In genomic region chr6:87184762-87185250, GRCh38 we compare ENCODE assay signal across 19 cellular contexts. TPM values are rescaled to one million over a fixed set of nuclear protein-coding genes. Genes with fewer than 3 reads are reported as not detected.
A peak's percentile ranks its signal among the peaks of the same experiment; 100 is the strongest.
DNase-seq lines count a peak whose midpoint lies in the region; ATAC-seq, FAIRE-seq and TF ChIP-seq lines count a peak whose summit lies in the region.
"Had no signal": no experiment of that assay in that cellular context is flagged by ENCODE, and none has a peak within 500 bp of the region (broad histone marks: within the 10 kb centered on the region; RNA-seq: fewer than 3 reads in every experiment).

No MANE protein-coding gene starts in this region.

- no peak for TF ChIP-seq RAD21 in HepG2 (CRISPR knock-in tag; IDR thresholded peaks at IDR 0.05)

- no peak overlapping the region for H3K4ac ChIP-seq in mesenchymal stem cell (ENCODE audit: low read depth in 1 of 2, low read length in 2 of 2)

- FAIRE-seq in HepG2 (lab: Jason Lieb, UNC): no peak

- H2BK120ac ChIP-seq in mesenchymal stem cell (ENCODE audit: low read depth, low read length): no peak overlapping the region

- no peak overlapping the region for H3K4me3 ChIP-seq in HepG2 (replicated peaks in 1 of 3; ENCODE audit: insufficient read depth in 1 of 3, low read depth in 2 of 3, low read length in 3 of 3)
- H3K4me3 ChIP-seq in mesenchymal stem cell (ENCODE audit: insufficient read depth in 1 of 2, low read depth in 1 of 2, low read length in 2 of 2): no peak overlapping the region
- H3K4me3 ChIP-seq: heart left ventricle, right atrium auricular region, SK-N-MC had no signal

- H3K27me3 ChIP-seq in HepG2 (ENCODE audit: control insufficient read depth in 1 of 2, insufficient read depth in 2 of 2, low read length in 2 of 2): no peaks in the 10 kb centered on the region
- no peaks in the 10 kb centered on the region for H3K27me3 ChIP-seq in CD4-positive, alpha-beta T cell (ENCODE audit: control insufficient read depth, insufficient read depth, low read length)
- H3K27me3 ChIP-seq in mesenchymal stem cell (ENCODE audit: control insufficient read depth in 1 of 2, insufficient read depth in 1 of 2, low read length in 2 of 2): no peaks in the 10 kb centered on the region
- H3K27me3 ChIP-seq: heart left ventricle, right atrium auricular region had no signal

- peaks cover 50% of the 10 kb centered on the region for H3K4me1 Mint-ChIP-seq in activated T-helper 2 cell treated with anti-CD3 and anti-CD28 coated beads, Interferon-gamma antibody, Interleukin-2, Interleukin-4, amounts not matched to agents 10 μg/mL and 5 μg/mL and 100 μg/mL, durations not matched to agents 14 hours and 24 hours and 36 hours (ENCODE audit: low read depth)
- H3K4me1 Mint-ChIP-seq in CD4-positive, alpha-beta T cell (ENCODE audit: low read depth): peaks cover 80% of the 10 kb centered on the region

- peaks cover 63% of the 10 kb centered on the region for H3K36me3 Mint-ChIP-seq in activated T-helper 2 cell treated with anti-CD3 and anti-CD28 coated beads, Interferon-gamma antibody, Interleukin-2, Interleukin-4, amounts not matched to agents 10 μg/mL and 5 μg/mL and 100 μg/mL, durations not matched to agents 14 hours and 24 hours and 36 hours (ENCODE audit: low read depth)
- peaks cover 58% of the 10 kb centered on the region for H3K36me3 Mint-ChIP-seq in CD4-positive, alpha-beta T cell (ENCODE audit: low read depth)
- H3K36me3 Mint-ChIP-seq: immature natural killer cell had no signal

- H3K9me3 Mint-ChIP-seq in activated T-helper 2 cell treated with anti-CD3 and anti-CD28 coated beads, Interferon-gamma antibody, Interleukin-2, Interleukin-4, amounts not matched to agents 10 μg/mL and 5 μg/mL and 100 μg/mL, durations not matched to agents 14 hours and 24 hours and 36 hours: no peaks in the 10 kb centered on the region
- no peaks in the 10 kb centered on the region for H3K9me3 Mint-ChIP-seq in CD4-positive, alpha-beta T cell
- H3K9me3 Mint-ChIP-seq: activated naive CD4-positive, alpha-beta T cell treated with anti-CD3 and anti-CD28 coated beads, Interleukin-2, amount 10 ng/mL, durations not matched to agents 7 days and 5 days; endodermal cell; immature natural killer cell had no signal

- in situ Hi-C loops in HepG2 (cut with HindIII; ENCODE audit: extremely low pct_ligation_motif_present, low pct_unique_long_range_greater_than_20kb): no loop called here

- H3K9me3 ChIP-seq in HepG2 (ENCODE audit: low read length) (no peaks in the 10 kb centered on the region), mesenchymal stem cell (ENCODE audit: control insufficient read depth, low read length) (no peaks in the 10 kb centered on the region)
- H3K9me3 ChIP-seq in CD4-positive, alpha-beta T cell (ENCODE audit: control insufficient read depth, low read length): no peaks in the 10 kb centered on the region
- H3K9me3 ChIP-seq: heart left ventricle, right atrium auricular region had no signal

- no peak overlapping the region for H4K8ac ChIP-seq in mesenchymal stem cell (ENCODE audit: low read length)

- no peak for TF ChIP-seq POLR2A in HepG2 (IDR thresholded peaks at IDR 0.05; ENCODE audit: insufficient read depth in 1 of 2, low read depth in 2 of 2, low read length in 2 of 2)

- intact Hi-C loops in activated T-helper 2 cell treated with anti-CD3 and anti-CD28 coated beads, Interferon-gamma antibody, Interleukin-2, Interleukin-4, amounts not matched to agents 10 μg/mL and 5 μg/mL and 100 μg/mL, durations not matched to agents 14 hours and 24 hours and 36 hours (cut with micrococcal nuclease): no loop called here
- intact Hi-C loops in HepG2 (cut with micrococcal nuclease; ENCODE audit: unreplicated experiment): no loop called here
- intact Hi-C loops in CD4-positive, alpha-beta T cell (cut with DNase I, micrococcal nuclease): no loop called here

- H3K27ac Mint-ChIP-seq in activated T-helper 2 cell treated with anti-CD3 and anti-CD28 coated beads, Interferon-gamma antibody, Interleukin-2, Interleukin-4, amounts not matched to agents 10 μg/mL and 5 μg/mL and 100 μg/mL, durations not matched to agents 14 hours and 24 hours and 36 hours: peak overlapping the region; percentile 8
- no peak overlapping the region for H3K27ac Mint-ChIP-seq in CD4-positive, alpha-beta T cell
- H3K27ac Mint-ChIP-seq: activated naive CD4-positive, alpha-beta T cell treated with anti-CD3 and anti-CD28 coated beads, Interleukin-2, amount 10 ng/mL, durations not matched to agents 7 days and 5 days; endodermal cell had no signal

- peaks cover 70% of the 10 kb centered on the region for H4K20me1 ChIP-seq in HepG2 (ENCODE audit: insufficient read depth, low read length)

- H4K91ac ChIP-seq in mesenchymal stem cell (ENCODE audit: low read length): no peak overlapping the region

- no peak overlapping the region for H3K18ac ChIP-seq in mesenchymal stem cell (ENCODE audit: low read depth in 1 of 2, low read length in 2 of 2)

- H3K9ac ChIP-seq in HepG2 (ENCODE audit: insufficient read depth, low read depth, low read length): no peak overlapping the region
- no peak overlapping the region for H3K9ac ChIP-seq in mesenchymal stem cell (ENCODE audit: low read length)

- H3K36me3 ChIP-seq in HepG2 (replicated peaks in 1 of 2; ENCODE audit: control insufficient read depth in 1 of 2, insufficient read depth in 2 of 2, low read length in 2 of 2) (peaks cover 3 to 48% of the 10 kb centered on the region in 2 experiments), mesenchymal stem cell (ENCODE audit: control insufficient read depth in 1 of 2, insufficient read depth in 2 of 2, low read depth in 1 of 2, low read length in 2 of 2) (peaks cover 20 to 21% of the 10 kb centered on the region in 2 experiments)
- H3K36me3 ChIP-seq: right atrium auricular region had no signal

- H2AFZ ChIP-seq in HepG2 (ENCODE audit: low read length): no peak overlapping the region
- no peak overlapping the region for H2AFZ ChIP-seq in mesenchymal stem cell (ENCODE audit: low read depth, low read length)

- no peak for ATAC-seq in HepG2
- ATAC-seq in CD4-positive, alpha-beta T cell (ENCODE audit: poor library complexity): no peak
- ATAC-seq: heart left ventricle, Panc1 had no signal

- H3K4me2 ChIP-seq in HepG2 (ENCODE audit: low read depth, low read length): no peak overlapping the region
- H3K4me2 ChIP-seq in mesenchymal stem cell (ENCODE audit: low read length, poor library complexity, severe bottlenecking): no peak overlapping the region

- H3K27ac ChIP-seq in HepG2 (ENCODE audit: extremely low read length, insufficient read depth, low read length) (no peak overlapping the region), mesenchymal stem cell (ENCODE audit: low read length, poor library complexity, severe bottlenecking) (no peak overlapping the region)
- no peak overlapping the region for H3K27ac ChIP-seq in CD4-positive, alpha-beta T cell (ENCODE audit: low read depth, low read length)
- H3K27ac ChIP-seq: heart left ventricle, right atrium auricular region, SK-N-MC had no signal

- H3K79me1 ChIP-seq in mesenchymal stem cell (replicated peaks; ENCODE audit: low read length, poor library complexity, severe bottlenecking): peaks cover 25% of the 10 kb centered on the region

- DNase-seq in NCI-H2196 (lab: John Stamatoyannopoulos, UW; ENCODE audit: unreplicated experiment) (peak; percentile 6), NCI-H2196 treated with DMSO at 0.1 percent for 48 hours (lab: John Stamatoyannopoulos, UW; ENCODE audit: unreplicated experiment) (no peak), MV-4-11 (lab: John Stamatoyannopoulos, UW) (peak; percentile 4), HepG2 (ENCODE audit: low spot score) (peak; percentile 10), NCI-H1092 treated with DMSO at 0.1 percent for 48 hours (lab: John Stamatoyannopoulos, UW) (no peak), mesenchymal stem cell (no peak)
- DNase-seq in activated T-helper 2 cell treated with anti-CD3 and anti-CD28 coated beads, Interferon-gamma antibody, Interleukin-2, Interleukin-4, amounts not matched to agents 10 μg/mL and 5 μg/mL and 100 μg/mL, durations not matched to agents 14 hours and 24 hours and 36 hours (ENCODE audit: low spot score): no peak
- DNase-seq in CD4-positive, alpha-beta T cell: no peak
- DNase-seq: activated CD8-positive, alpha-beta memory T cell treated with anti-CD3 and anti-CD28 coated beads, Interleukin-2, amount 50 U/mL, for 4 hours; activated naive CD4-positive, alpha-beta T cell treated with anti-CD3 and anti-CD28 coated beads, Interleukin-2, amount 10 ng/mL, durations not matched to agents 7 days and 5 days; DMS79 treated with DMSO at 0.1 percent for 48 hours; endodermal cell; heart left ventricle; immature natural killer cell; NCI-H2107 had no signal

- WGBS in HepG2 (ENCODE audit: low lambda C conversion rate): 91% methylated on average over 1 of the region's 2 CpGs
- 97% methylated on average over 2 of the region's 2 CpGs for WGBS in mesenchymal stem cell

- CTCF ChIA-PET in HepG2 (lab: Yijun Ruan, JAX; ENCODE audit: low intra/inter-chr PET ratio, low total read pairs): no interaction called here
- CTCF ChIA-PET in CD4-positive, alpha-beta T cell (lab: Charles Lee): interaction anchor here (0.6 kb wide), 1 partner anchor 728 kb away, joined by 5 read pairs; no protein-coding TSS in a partner anchor

- no peak for TF ChIP-seq EP300 in HepG2 (IDR thresholded peaks at IDR 0.05; ENCODE audit: low read depth in 2 of 2, low read length in 2 of 2)
- TF ChIP-seq EP300 in HepG2 (CRISPR knock-in tag; IDR thresholded peaks at IDR 0.05; ENCODE audit: borderline replicate concordance): no peak

- POLR2A ChIA-PET in HepG2 (lab: Yijun Ruan, JAX): no interaction called here
- POLR2A ChIA-PET in CD4-positive, alpha-beta T cell (lab: Charles Lee): no interaction called here

- H3K79me2 ChIP-seq in HepG2 (ENCODE audit: insufficient read depth, low read length): peaks cover 93% of the 10 kb centered on the region

- TF ChIP-seq CTCF in HepG2 (CRISPR knock-in tag; IDR thresholded peaks at IDR 0.05): no peak
- no peak for TF ChIP-seq CTCF in CD4-positive, alpha-beta T cell (IDR thresholded peaks at IDR 0.05)

- H2BK12ac ChIP-seq in mesenchymal stem cell (ENCODE audit: low read length in 2 of 2): no peak overlapping the region

- H2BK15ac ChIP-seq in mesenchymal stem cell (ENCODE audit: low read depth, poor library complexity, severe bottlenecking): no peak overlapping the region

- H3K4me1 ChIP-seq in HepG2 (ENCODE audit: insufficient read depth, low read length) (no peaks in the 10 kb centered on the region), mesenchymal stem cell (ENCODE audit: control insufficient read depth, insufficient read depth, low read depth, low read length) (peaks cover 6% of the 10 kb centered on the region)

- no peaks in the 10 kb centered on the region for H3K27me3 Mint-ChIP-seq in activated T-helper 2 cell treated with anti-CD3 and anti-CD28 coated beads, Interferon-gamma antibody, Interleukin-2, Interleukin-4, amounts not matched to agents 10 μg/mL and 5 μg/mL and 100 μg/mL, durations not matched to agents 14 hours and 24 hours and 36 hours (ENCODE audit: low read depth)
- H3K27me3 Mint-ChIP-seq in CD4-positive, alpha-beta T cell: no peaks in the 10 kb centered on the region
- H3K27me3 Mint-ChIP-seq: activated naive CD4-positive, alpha-beta T cell treated with anti-CD3 and anti-CD28 coated beads, Interleukin-2, amount 10 ng/mL, durations not matched to agents 7 days and 5 days had no signal

- no TSS peak for BruUV-seq in HepG2 (replicated peaks; lab: Mats Ljungman, UMichigan)

- H3K4me3 Mint-ChIP-seq in activated T-helper 2 cell treated with anti-CD3 and anti-CD28 coated beads, Interferon-gamma antibody, Interleukin-2, Interleukin-4, amounts not matched to agents 10 μg/mL and 5 μg/mL and 100 μg/mL, durations not matched to agents 14 hours and 24 hours and 36 hours (ENCODE audit: low read depth): no peak overlapping the region
- H3K4me3 Mint-ChIP-seq in CD4-positive, alpha-beta T cell: no peak overlapping the region
- H3K4me3 Mint-ChIP-seq: activated naive CD4-positive, alpha-beta T cell treated with anti-CD3 and anti-CD28 coated beads, Interleukin-2, amount 10 ng/mL, durations not matched to agents 7 days and 5 days; CD14-positive monocyte; endodermal cell; immature natural killer cell had no signal

- H2BK5ac ChIP-seq in mesenchymal stem cell (ENCODE audit: low read depth, low read length, poor library complexity, severe bottlenecking): no peak overlapping the region

- no peak overlapping the region for H2AK5ac ChIP-seq in mesenchymal stem cell (ENCODE audit: low read length, severe bottlenecking)

- no peak overlapping the region for H3K23ac ChIP-seq in mesenchymal stem cell (ENCODE audit: low read length in 2 of 2)

- no peak overlapping the region for H3K14ac ChIP-seq in mesenchymal stem cell (ENCODE audit: low read length in 2 of 2)

RNA-seq across cellular contexts. Expression of gene ZNF292, which starts 29.4 kb away (rescaled TPM):
- 56.2 and 62.7 TPM in 2 replicates for total RNA-seq in activated T-helper 2 cell treated with anti-CD3 and anti-CD28 coated beads, Interferon-gamma antibody, Interleukin-2, Interleukin-4, amounts not matched to agents 10 μg/mL and 5 μg/mL and 100 μg/mL, durations not matched to agents 14 hours and 24 hours and 36 hours
- total RNA-seq in HepG2 (2016; rRNA removed; fragmentation: Illumina TruSeq; extraction: Trizol): 12.8 and 15.4 TPM in 2 replicates
- 70.6 and 73.9 TPM in 2 replicates for total RNA-seq in HepG2 (2016; cell fraction: cytosol; rRNA removed; fragmentation: Illumina TruSeq; extraction: Trizol; ENCODE audit: low read depth)
- total RNA-seq in HepG2 (2016; cell fraction: insoluble cytoplasmic fraction; rRNA removed; fragmentation: Illumina TruSeq; extraction: Trizol): 12.7 and 13.8 TPM in 2 replicates
- 15.6 and 16.5 TPM in 2 replicates for total RNA-seq in HepG2 (2016; cell fraction: membrane; rRNA removed; fragmentation: Illumina TruSeq; extraction: Trizol)
- total RNA-seq in HepG2 (2016; cell fraction: nucleus; rRNA removed; fragmentation: Illumina TruSeq; extraction: Trizol): 38.9 and 39.3 TPM in 2 replicates
- 5.6 and 9.9 TPM in 2 replicates for polyA plus RNA-seq in HepG2 (2011; rRNA removed)
- polyA plus RNA-seq in HepG2 (2011; cell fraction: cytosol; rRNA removed): 1.6 and 2.3 TPM in 2 replicates
- polyA plus RNA-seq in HepG2 (2011; cell fraction: nucleus; rRNA removed): 14.5 and 16.5 TPM in 2 replicates
- polyA plus RNA-seq in HepG2 (2012): 8.2 and 8.5 TPM in 2 replicates
- polyA plus RNA-seq in HepG2 (2016; cell fraction: cytosol; fragmentation: Illumina TruSeq; extraction: Trizol; ENCODE audit: low read depth): 0.14 and 0.21 TPM in 2 replicates
- 4.9 and 5.6 TPM in 2 replicates for polyA plus RNA-seq in HepG2 (2016; cell fraction: insoluble cytoplasmic fraction; fragmentation: Illumina TruSeq; extraction: Trizol; ENCODE audit: low read depth)
- polyA plus RNA-seq in HepG2 (2016; cell fraction: membrane; fragmentation: Illumina TruSeq; extraction: Trizol; ENCODE audit: low read depth): 0.45 and 0.56 TPM in 2 replicates
- polyA plus RNA-seq in HepG2 (2016; cell fraction: nucleus; fragmentation: Illumina TruSeq; extraction: Trizol; ENCODE audit: insufficient read depth, low read depth): 19.9 and 22.9 TPM in 2 replicates
- polyA minus RNA-seq in HepG2 (2011; rRNA and poly(A)+ RNA removed; ENCODE audit: low replicate concordance): 15.3 and 25.7 TPM in 2 replicates
- 14.0 and 14.8 TPM in 2 replicates for polyA minus RNA-seq in HepG2 (2011; cell fraction: cytosol; rRNA and poly(A)+ RNA removed)
- 192 and 247 TPM in 2 replicates for polyA minus RNA-seq in HepG2 (2011; cell fraction: nucleus; rRNA and poly(A)+ RNA removed)
- total RNA-seq in CD4-positive, alpha-beta T cell: 10 to 100 TPM; 81.5 to 82.5 TPM
- polyA plus RNA-seq in mesenchymal stem cell (2013, experiment 1 of 2): 13.3 TPM
- polyA plus RNA-seq in mesenchymal stem cell (2013, experiment 2 of 2): 13.7 TPM

Comparison
In these comparisons a context has a peak if more than half of its experiments do, and no peak if none do; other contexts are left out.
1. DNase-seq: peak in NCI-H2196 (single experiment), MV-4-11 (single experiment) and HepG2 (single experiment); none in NCI-H2196 treated with DMSO at 0.1 percent for 48 hours (single experiment), activated T-helper 2 cell treated with anti-CD3 and anti-CD28 coated beads, Interferon-gamma antibody, Interleukin-2, Interleukin-4, amounts not matched to agents 10 μg/mL and 5 μg/mL and 100 μg/mL, durations not matched to agents 14 hours and 24 hours and 36 hours (single experiment), NCI-H1092 treated with DMSO at 0.1 percent for 48 hours (single experiment), CD4-positive, alpha-beta T cell (0 of 10) and mesenchymal stem cell (single experiment).